In genomic region chr9:21813575-21814473, GRCh38 we compare ENCODE assay signal across 1 cellular context.
TF ChIP-seq lines count a peak whose summit lies in the region.

No MANE protein-coding gene starts in this region.

TF ChIP-seq in WTC11, 78 proteins besides CTCF, POLR2A, EP300 and RAD21 (continued from another document):
- TF ChIP-seq TCF7 (CRISPR knock-in tag; IDR thresholded peaks at IDR 0.05; ENCODE audit: low read depth) = no peak
- no peak for TF ChIP-seq EMX1 (CRISPR knock-in tag; IDR thresholded peaks at IDR 0.05)
- no peak for TF ChIP-seq TP53 (CRISPR knock-in tag; IDR thresholded peaks at IDR 0.05)
- TF ChIP-seq ZNF138 (CRISPR knock-in tag; conservative IDR thresholded peaks at IDR 0.05) = no peak
- no peak for TF ChIP-seq ZSCAN18 (CRISPR knock-in tag; IDR thresholded peaks at IDR 0.05)
